ENCODE assay signal across 18 cellular contexts in genomic region chr13:99379856-99380255, GRCh38.
DNase-seq lines count a peak whose midpoint lies in the region; ATAC-seq lines count a peak whose summit lies in the region.
"Had no signal": no experiment of that assay in that cellular context is flagged by ENCODE, and none has a peak within 500 bp of the region (broad histone marks: within the 10 kb centered on the region; RNA-seq: fewer than 3 reads in every experiment).

No MANE protein-coding gene starts in this region.

- no peak for DNase-seq in activated CD4-positive, alpha-beta T cell treated with anti-CD3 and anti-CD28 coated beads, Interleukin-2, amount 10 ng/mL, durations not matched to agents 24 days and 14 days
- DNase-seq in activated CD4-positive, alpha-beta T cell treated with anti-CD3 and anti-CD28 coated beads, Interleukin-2, amount 50 U/mL, for 48 hours, result no peak
- no peak for DNase-seq in activated naive CD8-positive, alpha-beta T cell treated with anti-CD3 and anti-CD28 coated beads, Interleukin-2, amount 10 ng/mL, durations not matched to agents 7 days and 5 days
- DNase-seq in naive B cell (no peak), DMS79 treated with DMSO at 0.1 percent for 48 hours (lab: John Stamatoyannopoulos, UW) (no peak)
- DNase-seq in stimulated activated naive CD8-positive, alpha-beta T cell treated with anti-CD3 and anti-CD28 coated beads, Interleukin-15, Interleukin-2, amounts not matched to agents 100 U/mL and 50 U/mL, for 24 hours, result no peak
- DNase-seq: 8988T; AML-193; erythroblast; foreskin melanocyte; hippocampal formation; NCI-H526; retina; stimulated activated CD4-positive, alpha-beta T cell treated with anti-CD3 and anti-CD28 coated beads, Interleukin-4, amount 100 ng/mL, for 1 hour; upper lobe of right lung had no signal

- no peak overlapping the region for H3K27ac Mint-ChIP-seq in activated CD4-positive, alpha-beta T cell treated with anti-CD3 and anti-CD28 coated beads, Interleukin-2, amount 10 ng/mL, durations not matched to agents 24 days and 14 days
- peak overlapping the region; percentile 19 for H3K27ac Mint-ChIP-seq in activated naive CD8-positive, alpha-beta T cell treated with anti-CD3 and anti-CD28 coated beads, Interleukin-2, amount 10 ng/mL, durations not matched to agents 7 days and 5 days
- H3K27ac Mint-ChIP-seq in naive B cell, result peak overlapping the region; percentile 94 to 100 (median 100)

- POLR2A ChIA-PET in activated naive CD8-positive, alpha-beta T cell treated with anti-CD3 and anti-CD28 coated beads, Interleukin-2, amount 10 ng/mL, durations not matched to agents 7 days and 5 days (lab: Charles Lee), result no interaction called here

- H3K27me3 ChIP-seq in HUES48 (ENCODE audit: control insufficient read depth, insufficient read depth, low read length), result no peaks in the 10 kb centered on the region
- H3K27me3 ChIP-seq: upper lobe of right lung had no signal

- no peaks in the 10 kb centered on the region for H3K9me3 Mint-ChIP-seq in activated CD4-positive, alpha-beta T cell treated with anti-CD3 and anti-CD28 coated beads, Interleukin-2, amount 10 ng/mL, durations not matched to agents 24 days and 14 days
- H3K9me3 Mint-ChIP-seq in activated naive CD8-positive, alpha-beta T cell treated with anti-CD3 and anti-CD28 coated beads, Interleukin-2, amount 10 ng/mL, durations not matched to agents 7 days and 5 days, result no peaks in the 10 kb centered on the region
- no peaks in the 10 kb centered on the region for H3K9me3 Mint-ChIP-seq in naive B cell

- H3K4me3 Mint-ChIP-seq in activated CD4-positive, alpha-beta T cell treated with anti-CD3 and anti-CD28 coated beads, Interleukin-2, amount 10 ng/mL, durations not matched to agents 24 days and 14 days, result peak overlapping the region; percentile 3
- H3K4me3 Mint-ChIP-seq in activated naive CD8-positive, alpha-beta T cell treated with anti-CD3 and anti-CD28 coated beads, Interleukin-2, amount 10 ng/mL, durations not matched to agents 7 days and 5 days, result no peak overlapping the region
- H3K4me3 Mint-ChIP-seq in naive B cell, result peak overlapping the region in 6 of 8 donors; percentile 34 to 81 (median 62)

- H3K9me3 ChIP-seq in HUES48 (ENCODE audit: control insufficient read depth, insufficient read depth, low read length), result no peaks in the 10 kb centered on the region
- H3K9me3 ChIP-seq: upper lobe of right lung had no signal

- H3K4me3 ChIP-seq in HUES48 (ENCODE audit: low read depth, low read length), result no peak overlapping the region
- H3K4me3 ChIP-seq: lung, upper lobe of right lung had no signal

- peaks cover 40% of the 10 kb centered on the region for H3K36me3 Mint-ChIP-seq in activated CD4-positive, alpha-beta T cell treated with anti-CD3 and anti-CD28 coated beads, Interleukin-2, amount 10 ng/mL, durations not matched to agents 24 days and 14 days (ENCODE audit: low read depth)
- H3K36me3 Mint-ChIP-seq in activated naive CD8-positive, alpha-beta T cell treated with anti-CD3 and anti-CD28 coated beads, Interleukin-2, amount 10 ng/mL, durations not matched to agents 7 days and 5 days, result peaks cover 40% of the 10 kb centered on the region
- peaks cover 8 to 21% of the 10 kb centered on the region in 2 donors for H3K36me3 Mint-ChIP-seq in naive B cell

- H3K4me1 ChIP-seq in HUES48 (ENCODE audit: control insufficient read depth, insufficient read depth, low read length), result peaks cover 19% of the 10 kb centered on the region
- H3K4me1 ChIP-seq: upper lobe of right lung had no signal

- H3K27ac ChIP-seq in HUES48 (ENCODE audit: low read depth, low read length), result peak overlapping the region; percentile 75
- H3K27ac ChIP-seq: upper lobe of right lung had no signal

- no peaks in the 10 kb centered on the region for H3K27me3 Mint-ChIP-seq in activated CD4-positive, alpha-beta T cell treated with anti-CD3 and anti-CD28 coated beads, Interleukin-2, amount 10 ng/mL, durations not matched to agents 24 days and 14 days
- H3K27me3 Mint-ChIP-seq in activated naive CD8-positive, alpha-beta T cell treated with anti-CD3 and anti-CD28 coated beads, Interleukin-2, amount 10 ng/mL, durations not matched to agents 7 days and 5 days, result no peaks in the 10 kb centered on the region
- no peaks in the 10 kb centered on the region for H3K27me3 Mint-ChIP-seq in naive B cell

- H3K9ac ChIP-seq in HUES48 (ENCODE audit: low read depth, low read length), result no peak overlapping the region

- H3K36me3 ChIP-seq in HUES48 (ENCODE audit: control insufficient read depth, insufficient read depth, low read length), result peaks cover 10% of the 10 kb centered on the region; the same call in 1 of the 2 replicates

- peaks cover 69% of the 10 kb centered on the region for H3K4me1 Mint-ChIP-seq in activated CD4-positive, alpha-beta T cell treated with anti-CD3 and anti-CD28 coated beads, Interleukin-2, amount 10 ng/mL, durations not matched to agents 24 days and 14 days
- peaks cover 71% of the 10 kb centered on the region for H3K4me1 Mint-ChIP-seq in activated naive CD8-positive, alpha-beta T cell treated with anti-CD3 and anti-CD28 coated beads, Interleukin-2, amount 10 ng/mL, durations not matched to agents 7 days and 5 days
- peaks cover 81 to 88% (median 84%) of the 10 kb centered on the region in 3 donors for H3K4me1 Mint-ChIP-seq in naive B cell

- intact Hi-C loops in activated CD4-positive, alpha-beta T cell treated with anti-CD3 and anti-CD28 coated beads, Interleukin-2, amount 10 ng/mL, durations not matched to agents 24 days and 14 days (cut with micrococcal nuclease), result loop anchor here (2.0 to 5.0 kb wide), 4 partner anchors 13 to 163 kb away; no protein-coding TSS in a partner anchor

- ATAC-seq in activated naive CD8-positive, alpha-beta T cell treated with anti-CD3 and anti-CD28 coated beads, Interleukin-2, amount 10 ng/mL, durations not matched to agents 7 days and 5 days (ENCODE audit: low read depth), result no peak
- ATAC-seq in naive B cell (ENCODE audit: low read depth in 2 of 2) (no peak), GM21447 (IDR thresholded peaks at IDR 0.05; ENCODE audit: unreplicated experiment) (no peak)
- no peak for ATAC-seq in stimulated activated naive CD8-positive, alpha-beta T cell treated with anti-CD3 and anti-CD28 coated beads, Interleukin-15, Interleukin-2, amounts not matched to agents 100 U/mL and 50 U/mL, for 24 hours
- ATAC-seq: upper lobe of right lung had no signal
